In genomic region chr7:18638594-18639452, GRCh38 we compare ENCODE assay signal across 10 cellular contexts.
DNase-seq lines count a peak whose midpoint lies in the region; ATAC-seq, FAIRE-seq and TF ChIP-seq lines count a peak whose summit lies in the region.
"Had no signal": no experiment of that assay in that cellular context is flagged by ENCODE, and none has a peak within 500 bp of the region (broad histone marks: within the 10 kb centered on the region; RNA-seq: fewer than 3 reads in every experiment).

No MANE protein-coding gene starts in this region.

- peak overlapping the region; percentile 30 for H3K27ac Mint-ChIP-seq in memory B cell
- H3K27ac Mint-ChIP-seq: activated naive CD8-positive, alpha-beta T cell; nephron had no signal

- H3K27me3 Mint-ChIP-seq in memory B cell: no peaks in the 10 kb centered on the region
- H3K27me3 Mint-ChIP-seq: activated naive CD8-positive, alpha-beta T cell had no signal

- no peak for TF ChIP-seq CTCF in astrocyte of the spinal cord (IDR thresholded peaks at IDR 0.05; ENCODE audit: low read depth, low read length)

- ATAC-seq in memory B cell (ENCODE audit: low read depth) (no peak), left lobe of liver (no peak), HG02623 (IDR thresholded peaks at IDR 0.05; ENCODE audit: unreplicated experiment) (no peak)

- H3K36me3 Mint-ChIP-seq in memory B cell: peaks cover 26% of the 10 kb centered on the region
- H3K36me3 Mint-ChIP-seq: activated naive CD8-positive, alpha-beta T cell had no signal

- H3K4me3 ChIP-seq in astrocyte of the spinal cord (ENCODE audit: low read depth, low read length): no peak overlapping the region

- in situ Hi-C loops in astrocyte of the spinal cord (cut with HindIII; ENCODE audit: low sequenced_read_pairs): no loop called here

- H3K4me3 Mint-ChIP-seq in memory B cell: no peak overlapping the region
- H3K4me3 Mint-ChIP-seq: activated naive CD8-positive, alpha-beta T cell; nephron had no signal

- no peak for FAIRE-seq in HTR-8/SVneo (lab: Jason Lieb, UNC)

- DNase-seq in AG08396 (ENCODE audit: low spot score) (peak; percentile 11), HTR-8/SVneo (ENCODE audit: insufficient read length, low spot score) (peak; percentile 8), astrocyte of the spinal cord (ENCODE audit: low read depth, low spot score) (peak; percentile 19), memory B cell (ENCODE audit: low spot score in 2 of 2) (no peak), left lobe of liver (ENCODE audit: low spot score) (no peak), mesenteric fat pad (ENCODE audit: low spot score) (no peak), DMS153 (lab: John Stamatoyannopoulos, UW) (no peak)

- no peaks in the 10 kb centered on the region for H3K9me3 Mint-ChIP-seq in memory B cell
- H3K9me3 Mint-ChIP-seq: nephron had no signal

- H3K4me1 Mint-ChIP-seq in memory B cell: no peaks in the 10 kb centered on the region

Comparison
In these comparisons a context has a peak if more than half of its experiments do, and no peak if none do; other contexts are left out.
1. DNase-seq: peak in AG08396 (single experiment), HTR-8/SVneo (single experiment) and astrocyte of the spinal cord (single experiment); none in memory B cell (0 of 2), left lobe of liver (single experiment), mesenteric fat pad (single experiment) and DMS153 (single experiment).